ENCODE assay signal across 1 cellular context in the genomic region with DNA sequence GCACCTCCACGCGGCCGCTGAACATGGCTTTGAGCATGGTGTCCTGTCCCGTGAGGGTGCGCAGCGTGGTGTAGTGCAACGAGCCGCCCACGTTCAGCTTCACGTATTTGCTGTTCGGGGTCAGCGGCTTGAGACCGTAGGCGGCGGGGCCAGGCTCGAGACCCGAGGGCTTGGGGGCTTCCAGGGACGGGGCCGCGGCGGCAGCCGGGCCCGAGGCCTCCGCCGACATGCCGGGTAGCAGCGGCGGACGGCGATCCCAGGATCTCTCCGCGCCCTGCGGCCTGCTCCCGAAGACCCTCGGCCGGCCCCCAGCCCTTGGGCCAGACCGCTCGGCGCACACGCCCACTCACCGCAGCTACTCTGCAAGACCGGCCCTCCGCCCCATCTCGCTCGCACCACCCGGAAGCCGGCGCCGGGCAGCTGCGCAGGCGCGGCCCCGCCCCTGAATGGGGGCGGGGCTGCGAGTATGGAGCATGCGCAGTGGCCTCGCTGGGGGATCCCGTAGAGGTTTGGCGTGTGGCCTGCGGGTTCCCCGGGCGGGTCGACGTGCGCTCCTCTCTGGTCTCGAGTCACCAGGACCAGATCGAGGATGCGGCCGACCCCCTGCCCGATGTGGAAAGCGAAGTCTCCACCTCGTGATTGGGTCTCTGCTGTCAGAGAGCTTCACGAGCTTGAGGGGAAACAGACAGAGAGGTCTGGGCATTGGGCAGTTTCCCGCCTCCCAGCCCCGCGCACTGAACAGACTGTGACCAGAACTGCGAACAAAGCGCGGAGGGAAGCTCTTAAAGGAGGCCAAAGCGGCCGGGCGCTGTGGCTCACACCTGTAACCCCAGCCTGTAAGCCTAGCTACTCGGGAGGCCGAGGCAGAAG.
TF ChIP-seq lines count a peak whose summit lies in the region.

KCTD13 (minus strand) TSS at position 422 of the 870 bp plus-strand sequence; CDS start at position 229, 193 bp downstream.

TF ChIP-seq in HepG2, 621 proteins besides CTCF, POLR2A, EP300 and RAD21 (continued from another document and continues in another):
- TF ChIP-seq, protein P1, sequence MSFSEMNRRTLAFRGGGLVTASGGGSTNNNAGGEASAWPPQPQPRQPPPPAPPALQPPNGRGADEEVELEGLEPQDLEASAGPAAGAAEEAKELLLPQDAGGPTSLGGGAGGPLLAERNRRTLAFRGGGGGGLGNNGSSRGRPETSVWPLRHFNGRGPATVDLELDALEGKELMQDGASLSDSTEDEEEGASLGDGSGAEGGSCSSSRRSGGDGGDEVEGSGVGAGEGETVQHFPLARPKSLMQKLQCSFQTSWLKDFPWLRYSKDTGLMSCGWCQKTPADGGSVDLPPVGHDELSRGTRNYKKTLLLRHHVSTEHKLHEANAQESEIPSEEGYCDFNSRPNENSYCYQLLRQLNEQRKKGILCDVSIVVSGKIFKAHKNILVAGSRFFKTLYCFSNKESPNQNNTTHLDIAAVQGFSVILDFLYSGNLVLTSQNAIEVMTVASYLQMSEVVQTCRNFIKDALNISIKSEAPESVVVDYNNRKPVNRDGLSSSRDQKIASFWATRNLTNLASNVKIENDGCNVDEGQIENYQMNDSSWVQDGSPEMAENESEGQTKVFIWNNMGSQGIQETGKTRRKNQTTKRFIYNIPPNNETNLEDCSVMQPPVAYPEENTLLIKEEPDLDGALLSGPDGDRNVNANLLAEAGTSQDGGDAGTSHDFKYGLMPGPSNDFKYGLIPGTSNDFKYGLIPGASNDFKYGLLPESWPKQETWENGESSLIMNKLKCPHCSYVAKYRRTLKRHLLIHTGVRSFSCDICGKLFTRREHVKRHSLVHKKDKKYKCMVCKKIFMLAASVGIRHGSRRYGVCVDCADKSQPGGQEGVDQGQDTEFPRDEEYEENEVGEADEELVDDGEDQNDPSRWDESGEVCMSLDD (CRISPR knock-in tag; IDR thresholded peaks at IDR 0.05; ENCODE audit: borderline replicate concordance) = 0 out of 2 replicates have a peak, but pooled peaks have one; percentile 69
- TF ChIP-seq YEATS2 (CRISPR knock-in tag; IDR thresholded peaks at IDR 0.05; ENCODE audit: borderline replicate concordance) (peak; percentile 83), ZNF576 (CRISPR knock-in tag; IDR thresholded peaks at IDR 0.05) (peak; percentile 81; the same call in 1 of the 2 replicates), MNT (IDR thresholded peaks at IDR 0.05) (0 out of 2 replicates have a peak, but pooled peaks have one; percentile 7), ATM (IDR thresholded peaks at IDR 0.05; ENCODE audit: borderline replicate concordance) (no peak), ZNF75D (CRISPR knock-in tag; IDR thresholded peaks at IDR 0.05; ENCODE audit: borderline replicate concordance) (no peak), ZNF326 (CRISPR knock-in tag; IDR thresholded peaks at IDR 0.05; ENCODE audit: borderline replicate concordance) (no peak), KDM5B (CRISPR knock-in tag; IDR thresholded peaks at IDR 0.05; ENCODE audit: borderline replicate concordance) (peak; percentile 91; the same call in 1 of the 2 replicates), ZNF639 (CRISPR knock-in tag; conservative IDR thresholded peaks at IDR 0.05) (peak; percentile 48; the same call in 1 of the 2 replicates), ZBTB34 (CRISPR knock-in tag; IDR thresholded peaks at IDR 0.05) (0 out of 2 replicates have a peak, but pooled peaks have one; percentile 43), NR2F1 (CRISPR knock-in tag; IDR thresholded peaks at IDR 0.05) (no peak), HMGXB4 (CRISPR knock-in tag; IDR thresholded peaks at IDR 0.05; ENCODE audit: borderline replicate concordance in 1 of 2, low read depth in 1 of 2) (peak; percentile 17 to 76; a peak in 3 of 4 replicates), ZFY (CRISPR knock-in tag; IDR thresholded peaks at IDR 0.05) (peak; percentile 98), ZNF616 (CRISPR knock-in tag; IDR thresholded peaks at IDR 0.05; ENCODE audit: low read depth) (peak; percentile 92), HDAC6 (IDR thresholded peaks at IDR 0.05; ENCODE audit: low read depth, low read length) (no peak), ELF1 (CRISPR knock-in tag; IDR thresholded peaks at IDR 0.05) (peak; percentile 95), FOXC1 (CRISPR knock-in tag; IDR thresholded peaks at IDR 0.05; ENCODE audit: borderline replicate concordance) (peak; percentile 71; the same call in 1 of the 2 replicates), ZNF883 (CRISPR knock-in tag; IDR thresholded peaks at IDR 0.05; ENCODE audit: not compliant biosample characterization) (no peak), JUND (CRISPR knock-in tag; IDR thresholded peaks at IDR 0.05) (peak; percentile 67; the same call in 1 of the 2 replicates), ZNF562 (CRISPR knock-in tag; IDR thresholded peaks at IDR 0.05; ENCODE audit: borderline replicate concordance) (no peak), RORA (CRISPR knock-in tag; IDR thresholded peaks at IDR 0.05) (no peak), TEAD3 (CRISPR knock-in tag; optimal IDR thresholded peaks at IDR 0.05; ENCODE audit: borderline replicate concordance) (peak; percentile 40), NFE2L2 (IDR thresholded peaks at IDR 0.05; ENCODE audit: low read length) (no peak), ZNF550 (CRISPR knock-in tag; IDR thresholded peaks at IDR 0.05; ENCODE audit: borderline replicate concordance) (no peak), THAP11 (CRISPR knock-in tag; IDR thresholded peaks at IDR 0.05) (peak; percentile 82), BATF2 (CRISPR knock-in tag; IDR thresholded peaks at IDR 0.05) (peak; percentile 76), KLF6 (CRISPR knock-in tag; IDR thresholded peaks at IDR 0.05) (peak; percentile 93), ZNF350 (CRISPR knock-in tag; IDR thresholded peaks at IDR 0.05; ENCODE audit: borderline replicate concordance, low read depth) (peak; percentile 75; the same call in 1 of the 2 replicates), FOXK2 (IDR thresholded peaks at IDR 0.05) (no peak), ZNF768 (CRISPR knock-in tag; IDR thresholded peaks at IDR 0.05) (peak; percentile 82), SNAPC2 (CRISPR knock-in tag; IDR thresholded peaks at IDR 0.05) (peak; percentile 94)
- TF ChIP-seq, protein P2, sequence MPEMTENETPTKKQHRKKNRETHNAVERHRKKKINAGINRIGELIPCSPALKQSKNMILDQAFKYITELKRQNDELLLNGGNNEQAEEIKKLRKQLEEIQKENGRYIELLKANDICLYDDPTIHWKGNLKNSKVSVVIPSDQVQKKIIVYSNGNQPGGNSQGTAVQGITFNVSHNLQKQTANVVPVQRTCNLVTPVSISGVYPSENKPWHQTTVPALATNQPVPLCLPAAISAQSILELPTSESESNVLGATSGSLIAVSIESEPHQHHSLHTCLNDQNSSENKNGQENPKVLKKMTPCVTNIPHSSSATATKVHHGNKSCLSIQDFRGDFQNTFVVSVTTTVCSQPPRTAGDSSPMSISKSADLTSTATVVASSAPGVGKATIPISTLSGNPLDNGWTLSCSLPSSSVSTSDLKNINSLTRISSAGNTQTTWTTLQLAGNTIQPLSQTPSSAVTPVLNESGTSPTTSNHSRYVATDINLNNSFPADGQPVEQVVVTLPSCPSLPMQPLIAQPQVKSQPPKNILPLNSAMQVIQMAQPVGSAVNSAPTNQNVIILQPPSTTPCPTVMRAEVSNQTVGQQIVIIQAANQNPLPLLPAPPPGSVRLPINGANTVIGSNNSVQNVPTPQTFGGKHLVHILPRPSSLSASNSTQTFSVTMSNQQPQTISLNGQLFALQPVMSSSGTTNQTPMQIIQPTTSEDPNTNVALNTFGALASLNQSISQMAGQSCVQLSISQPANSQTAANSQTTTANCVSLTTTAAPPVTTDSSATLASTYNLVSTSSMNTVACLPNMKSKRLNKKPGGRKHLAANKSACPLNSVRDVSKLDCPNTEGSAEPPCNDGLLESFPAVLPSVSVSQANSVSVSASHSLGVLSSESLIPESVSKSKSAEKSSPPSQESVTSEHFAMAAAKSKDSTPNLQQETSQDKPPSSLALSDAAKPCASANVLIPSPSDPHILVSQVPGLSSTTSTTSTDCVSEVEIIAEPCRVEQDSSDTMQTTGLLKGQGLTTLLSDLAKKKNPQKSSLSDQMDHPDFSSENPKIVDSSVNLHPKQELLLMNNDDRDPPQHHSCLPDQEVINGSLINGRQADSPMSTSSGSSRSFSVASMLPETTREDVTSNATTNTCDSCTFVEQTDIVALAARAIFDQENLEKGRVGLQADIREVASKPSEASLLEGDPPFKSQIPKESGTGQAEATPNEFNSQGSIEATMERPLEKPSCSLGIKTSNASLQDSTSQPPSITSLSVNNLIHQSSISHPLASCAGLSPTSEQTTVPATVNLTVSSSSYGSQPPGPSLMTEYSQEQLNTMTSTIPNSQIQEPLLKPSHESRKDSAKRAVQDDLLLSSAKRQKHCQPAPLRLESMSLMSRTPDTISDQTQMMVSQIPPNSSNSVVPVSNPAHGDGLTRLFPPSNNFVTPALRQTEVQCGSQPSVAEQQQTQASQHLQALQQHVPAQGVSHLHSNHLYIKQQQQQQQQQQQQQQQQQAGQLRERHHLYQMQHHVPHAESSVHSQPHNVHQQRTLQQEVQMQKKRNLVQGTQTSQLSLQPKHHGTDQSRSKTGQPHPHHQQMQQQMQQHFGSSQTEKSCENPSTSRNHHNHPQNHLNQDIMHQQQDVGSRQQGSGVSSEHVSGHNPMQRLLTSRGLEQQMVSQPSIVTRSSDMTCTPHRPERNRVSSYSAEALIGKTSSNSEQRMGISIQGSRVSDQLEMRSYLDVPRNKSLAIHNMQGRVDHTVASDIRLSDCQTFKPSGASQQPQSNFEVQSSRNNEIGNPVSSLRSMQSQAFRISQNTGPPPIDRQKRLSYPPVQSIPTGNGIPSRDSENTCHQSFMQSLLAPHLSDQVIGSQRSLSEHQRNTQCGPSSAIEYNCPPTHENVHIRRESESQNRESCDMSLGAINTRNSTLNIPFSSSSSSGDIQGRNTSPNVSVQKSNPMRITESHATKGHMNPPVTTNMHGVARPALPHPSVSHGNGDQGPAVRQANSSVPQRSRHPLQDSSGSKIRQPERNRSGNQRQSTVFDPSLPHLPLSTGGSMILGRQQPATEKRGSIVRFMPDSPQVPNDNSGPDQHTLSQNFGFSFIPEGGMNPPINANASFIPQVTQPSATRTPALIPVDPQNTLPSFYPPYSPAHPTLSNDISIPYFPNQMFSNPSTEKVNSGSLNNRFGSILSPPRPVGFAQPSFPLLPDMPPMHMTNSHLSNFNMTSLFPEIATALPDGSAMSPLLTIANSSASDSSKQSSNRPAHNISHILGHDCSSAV (CRISPR knock-in tag; IDR thresholded peaks at IDR 0.05; ENCODE audit: borderline replicate concordance) = 0 out of 2 replicates have a peak, but pooled peaks have one; percentile 28
- TF ChIP-seq, protein P3, sequence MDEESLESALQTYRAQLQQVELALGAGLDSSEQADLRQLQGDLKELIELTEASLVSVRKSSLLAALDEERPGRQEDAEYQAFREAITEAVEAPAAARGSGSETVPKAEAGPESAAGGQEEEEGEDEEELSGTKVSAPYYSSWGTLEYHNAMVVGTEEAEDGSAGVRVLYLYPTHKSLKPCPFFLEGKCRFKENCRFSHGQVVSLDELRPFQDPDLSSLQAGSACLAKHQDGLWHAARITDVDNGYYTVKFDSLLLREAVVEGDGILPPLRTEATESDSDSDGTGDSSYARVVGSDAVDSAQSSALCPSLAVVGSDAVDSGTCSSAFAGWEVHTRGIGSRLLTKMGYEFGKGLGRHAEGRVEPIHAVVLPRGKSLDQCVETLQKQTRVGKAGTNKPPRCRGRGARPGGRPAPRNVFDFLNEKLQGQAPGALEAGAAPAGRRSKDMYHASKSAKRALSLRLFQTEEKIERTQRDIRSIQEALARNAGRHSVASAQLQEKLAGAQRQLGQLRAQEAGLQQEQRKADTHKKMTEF (CRISPR knock-in tag; IDR thresholded peaks at IDR 0.05) = peak; percentile 87; the same call in 1 of the 2 replicates
